ENCODE assay signal across 8 cellular contexts in the genomic region with DNA sequence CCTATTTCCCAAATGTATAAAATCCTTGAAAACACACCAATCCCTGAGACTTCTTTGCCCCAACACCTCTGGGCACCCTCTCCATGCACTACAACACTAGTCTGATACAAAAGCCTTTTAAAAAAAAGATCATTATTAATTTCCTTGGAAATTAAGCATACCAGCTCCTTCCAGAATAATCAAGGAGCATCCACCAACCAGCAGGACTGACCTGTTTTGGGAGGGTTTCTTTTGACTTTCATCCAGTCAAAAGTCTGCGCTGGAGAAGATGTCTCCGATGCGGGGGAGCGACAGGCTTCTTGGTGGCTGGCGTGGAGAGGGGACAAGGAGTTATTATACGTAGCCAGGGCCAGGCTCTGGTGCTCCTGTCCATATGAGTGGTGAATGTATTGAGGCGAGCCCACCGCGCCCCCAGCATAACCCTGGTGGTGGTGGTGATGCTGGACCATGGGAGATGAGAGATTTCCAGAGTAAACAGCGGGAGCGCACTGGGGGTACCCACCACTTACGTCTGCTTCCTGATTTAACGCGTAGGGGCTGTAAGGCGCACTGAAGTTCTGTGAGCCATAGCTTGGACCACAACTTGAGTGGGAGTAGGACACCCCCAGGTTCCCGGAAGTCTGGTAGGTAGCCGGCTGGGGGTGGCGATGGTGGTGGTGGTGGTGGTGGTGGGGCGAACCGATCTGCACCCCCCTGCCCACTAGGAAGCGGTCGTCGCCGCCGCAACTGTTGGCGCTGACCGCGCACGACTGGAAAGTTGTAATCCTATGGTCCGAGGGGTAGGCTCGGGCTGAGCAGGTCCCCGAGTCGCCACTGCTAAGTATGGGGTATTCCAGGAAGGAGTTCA. TPM values are rescaled to one million over a fixed set of nuclear protein-coding genes. Genes with fewer than 3 reads are reported as not detected.
DNase-seq lines count a peak whose midpoint lies in the region; ATAC-seq and TF ChIP-seq lines count a peak whose summit lies in the region.

No MANE protein-coding gene starts in this region.

- H3K27me3 ChIP-seq in HUES64 (ENCODE audit: insufficient read depth, low read length) = peaks cover 100% of the 10 kb centered on the region
- H3K27me3 ChIP-seq in brain microvascular endothelial cell (replicated peaks) = peaks cover 91% of the 10 kb centered on the region

- peaks cover 0 to 6% (median 0%) of the 10 kb centered on the region in 7 donors for H3K9me3 Mint-ChIP-seq in naive B cell

- H3K4me1 Mint-ChIP-seq in naive B cell = peaks cover 26 to 47% (median 34%) of the 10 kb centered on the region in 3 donors

- TF ChIP-seq CTCF in brain microvascular endothelial cell (IDR thresholded peaks at IDR 0.05; ENCODE audit: low read depth, low read length, missing control alignments) = no peak

- H3K4me1 ChIP-seq in HUES64 (ENCODE audit: insufficient read depth, low read length) = peaks cover 40% of the 10 kb centered on the region

- H3K4me3 Mint-ChIP-seq in naive B cell = peak overlapping the region; percentile 83 to 96 (median 90)

- H3K27me3 Mint-ChIP-seq in naive B cell = peaks cover 70 to 93% (median 82%) of the 10 kb centered on the region in 3 donors

- no peaks in the 10 kb centered on the region for H3K36me3 ChIP-seq in HUES64 (ENCODE audit: insufficient read depth, low read length)
- H3K36me3 ChIP-seq in brain microvascular endothelial cell (replicated peaks) = no peaks in the 10 kb centered on the region

- in situ Hi-C loops in brain microvascular endothelial cell (cut with HindIII; ENCODE audit: low pct_ligation_motif_present, low sequenced_read_pairs) = no loop called here

- DNase-seq in brain microvascular endothelial cell (no peak), naive B cell (no peak), mucosa of gallbladder (ENCODE audit: low spot score) (no peak), inferior parietal cortex (ENCODE audit: extremely low spot score) (no peak), NCI-H1092 (lab: John Stamatoyannopoulos, UW) (no peak), NCI-H1048 (lab: John Stamatoyannopoulos, UW) (no peak)

- H3K9ac ChIP-seq in HUES64 (ENCODE audit: low read depth, low read length) = no peak overlapping the region

- H3K4me3 ChIP-seq in HUES64 (ENCODE audit: low read length) = peak overlapping the region; percentile 51
- H3K4me3 ChIP-seq in brain microvascular endothelial cell (ENCODE audit: low read depth, low read length) = peak overlapping the region; percentile 68

- ATAC-seq in GM19328 (IDR thresholded peaks at IDR 0.05; ENCODE audit: unreplicated experiment) = peak; percentile 5
- ATAC-seq in naive B cell (ENCODE audit: low read depth in 2 of 2) = peak in 1 of 2 donors; percentile 22

- no peak overlapping the region for H3K27ac ChIP-seq in HUES64 (ENCODE audit: low read depth, low read length)
- H3K27ac ChIP-seq in brain microvascular endothelial cell = no peak overlapping the region

- H3K36me3 Mint-ChIP-seq in naive B cell = peaks cover 12 to 15% of the 10 kb centered on the region in 2 donors

- no peaks in the 10 kb centered on the region for H3K9me3 ChIP-seq in HUES64 (ENCODE audit: insufficient read depth, low read depth, low read length)

- peak overlapping the region in 4 of 6 donors; percentile 33 to 75 (median 70) for H3K27ac Mint-ChIP-seq in naive B cell

- 1% methylated on average over 32 of the region's 33 CpGs for WGBS in HUES64

RNA-seq across cellular contexts. Expression of a gene that starts 0.5 kb away (rescaled TPM):
- polyA plus RNA-seq in HUES64 (2013, experiment 1 of 2) = 7.8 TPM
- 11.2 TPM for polyA plus RNA-seq in HUES64 (2013, experiment 2 of 2)
- polyA plus RNA-seq in naive B cell (ENCODE audit: low read depth in 6 of 6) = under 1 TPM in 1 of 6 donors, not detected in 5; 0.22 TPM
- total RNA-seq in mucosa of gallbladder = 0.40 TPM

RNA-seq across cellular contexts. Expression of a gene that starts 7.2 kb away (rescaled TPM):
- polyA plus RNA-seq in HUES64 (2013, experiment 1 of 2) = 3.4 TPM
- 8.4 TPM for polyA plus RNA-seq in HUES64 (2013, experiment 2 of 2)
- polyA plus RNA-seq in naive B cell (ENCODE audit: low read depth in 6 of 6) = not detected
- 0.52 TPM for total RNA-seq in mucosa of gallbladder

RNA-seq across cellular contexts. Expression of a gene that starts 35.3 kb away (rescaled TPM):
- not detected for polyA plus RNA-seq in HUES64 (2013, experiment 1 of 2)
- 0.44 TPM for polyA plus RNA-seq in HUES64 (2013, experiment 2 of 2)
- polyA plus RNA-seq in naive B cell (ENCODE audit: low read depth in 6 of 6) = not detected
- 2.3 TPM for total RNA-seq in mucosa of gallbladder

RNA-seq across cellular contexts. Expression of a gene that starts 48.2 kb away (rescaled TPM):
- polyA plus RNA-seq in HUES64 (2013, experiment 1 of 2) = 0.50 TPM
- polyA plus RNA-seq in HUES64 (2013, experiment 2 of 2) = 0.89 TPM
- not detected for polyA plus RNA-seq in naive B cell (ENCODE audit: low read depth in 6 of 6)
- total RNA-seq in mucosa of gallbladder = 0.81 TPM

RNA-seq across cellular contexts. Expression of a gene that starts 52.3 kb away (rescaled TPM):
- 0.20 TPM for polyA plus RNA-seq in HUES64 (2013, experiment 1 of 2)
- 1.0 TPM for polyA plus RNA-seq in HUES64 (2013, experiment 2 of 2)
- not detected for polyA plus RNA-seq in naive B cell (ENCODE audit: low read depth in 6 of 6)
- 0.29 TPM for total RNA-seq in mucosa of gallbladder
